In genomic region chr1:34268311-34269042, GRCh38 we compare ENCODE assay signal across 15 cellular contexts.
A peak's percentile ranks its signal among the peaks of the same experiment; 100 is the strongest.
DNase-seq lines count a peak whose midpoint lies in the region; ATAC-seq, FAIRE-seq and TF ChIP-seq lines count a peak whose summit lies in the region.
"Had no signal": no experiment of that assay in that cellular context is flagged by ENCODE, and none has a peak within 500 bp of the region (broad histone marks: within the 10 kb centered on the region; RNA-seq: fewer than 3 reads in every experiment).

No MANE protein-coding gene starts in this region.

- H3K4me3 ChIP-seq in AG10803 (ENCODE audit: low read length) (no peak overlapping the region), astrocyte (ENCODE audit: insufficient read depth, low read depth, low read length) (no peak overlapping the region), lung (no peak overlapping the region)
- H3K4me3 ChIP-seq: BLaER1 treated with 17β-estradiol and CSF1 and Interleukin-3, amounts not matched to agents 10 nM and 100 nM; GM23338 had no signal

- H3K4me3 Mint-ChIP-seq in astrocyte (ENCODE audit: unreplicated experiment), result no peak overlapping the region
- H3K4me3 Mint-ChIP-seq: GM23338 had no signal

- H3K4me2 ChIP-seq in astrocyte (ENCODE audit: low read length), result peak overlapping the region; percentile 34
- H3K4me2 ChIP-seq: GM23338 had no signal

- H3K27me3 Mint-ChIP-seq in astrocyte (ENCODE audit: low read depth, unreplicated experiment), result peaks cover 2% of the 10 kb centered on the region

- H3K79me2 ChIP-seq in astrocyte (ENCODE audit: insufficient read depth, low read length), result no peaks in the 10 kb centered on the region

- H3K9ac ChIP-seq in astrocyte (ENCODE audit: low read length), result no peak overlapping the region
- H3K9ac ChIP-seq: BLaER1 treated with 17β-estradiol and CSF1 and Interleukin-3, amounts not matched to agents 10 nM and 100 nM had no signal

- WGBS in lung, 2 donors, result 51 to 60% methylated on average over 6 of the region's 6 CpGs

- no peaks in the 10 kb centered on the region for H4K20me1 ChIP-seq in astrocyte (ENCODE audit: insufficient read depth, low read length)
- H4K20me1 ChIP-seq: BLaER1 treated with 17β-estradiol and CSF1 and Interleukin-3, amounts not matched to agents 10 nM and 100 nM had no signal

- no peak overlapping the region for H2AFZ ChIP-seq in astrocyte (ENCODE audit: low read depth, low read length)
- H2AFZ ChIP-seq: GM23338 had no signal

- H3K27me3 ChIP-seq in astrocyte (ENCODE audit: insufficient read depth, low read length), result no peaks in the 10 kb centered on the region
- no peaks in the 10 kb centered on the region for H3K27me3 ChIP-seq in lung (ENCODE audit: control insufficient read depth, insufficient read depth)
- H3K27me3 ChIP-seq: BLaER1 treated with 17β-estradiol and CSF1 and Interleukin-3, amounts not matched to agents 10 nM and 100 nM had no signal

- no peaks in the 10 kb centered on the region for H3K36me3 ChIP-seq in astrocyte (ENCODE audit: insufficient read depth, low read length)
- H3K36me3 ChIP-seq in lung (ENCODE audit: control insufficient read depth in 2 of 2, insufficient read depth in 2 of 2, low read length in 2 of 2), result no peaks in the 10 kb centered on the region
- H3K36me3 ChIP-seq: BLaER1 treated with 17β-estradiol and CSF1 and Interleukin-3, amounts not matched to agents 10 nM and 100 nM had no signal

- no peak for TF ChIP-seq CTCF in AG10803 (conservative IDR thresholded peaks at IDR 0.05; ENCODE audit: low read length)
- TF ChIP-seq CTCF in astrocyte (IDR thresholded peaks at IDR 0.05; ENCODE audit: insufficient read depth, low read depth, low read length), result no peak
- TF ChIP-seq CTCF in lung (IDR thresholded peaks at IDR 0.05; ENCODE audit: control extremely low read depth, extremely low read depth), result no peak

- FAIRE-seq in astrocyte (lab: Jason Lieb, UNC), result no peak

- H3K4me1 Mint-ChIP-seq in astrocyte (ENCODE audit: low read depth, unreplicated experiment), result peaks cover 11% of the 10 kb centered on the region
- H3K4me1 Mint-ChIP-seq: naive B cell had no signal

- no peak overlapping the region for H3K27ac Mint-ChIP-seq in astrocyte (ENCODE audit: unreplicated experiment)
- H3K27ac Mint-ChIP-seq: GM23338 had no signal

- no peaks in the 10 kb centered on the region for H3K36me3 Mint-ChIP-seq in astrocyte (ENCODE audit: low read depth, unreplicated experiment)
- H3K36me3 Mint-ChIP-seq: naive B cell had no signal

- H3K4me1 ChIP-seq in astrocyte (ENCODE audit: insufficient read depth, low read length), result peaks cover 26% of the 10 kb centered on the region
- no peaks in the 10 kb centered on the region for H3K4me1 ChIP-seq in lung (ENCODE audit: control insufficient read depth in 2 of 2, insufficient read depth in 2 of 2, low read length in 2 of 2)

- no peak for ATAC-seq in lung (ENCODE audit: insufficient read depth, low FRiP score)
- ATAC-seq: GM23338, left cardiac atrium, right cardiac atrium had no signal

- peak; percentile 88 for DNase-seq in AG10803 (ENCODE audit: low read depth)
- DNase-seq in LoVo (ENCODE audit: low spot score), result peak; percentile 51
- DNase-seq in astrocyte (ENCODE audit: low read depth), result peak; percentile 87
- peak; percentile 20 for DNase-seq in lung (ENCODE audit: low spot score)
- DNase-seq in HK-2 (ENCODE audit: unreplicated experiment), result no peak
- DNase-seq in hippocampal formation (lab: John Stamatoyannopoulos, UW), result no peak
- DNase-seq in HT-29 (ENCODE audit: low spot score), result no peak
- DNase-seq in stimulated activated CD4-positive, alpha-beta T cell treated with anti-CD3 and anti-CD28 coated beads, Interleukin-4, amount 100 ng/mL, for 1 hour, result no peak
- DNase-seq: activated T-cell treated with anti-CD3 and anti-CD28 coated beads, Interleukin-2, amount 50 U/mL, for 48 hours; left cardiac atrium; naive B cell; NCI-H2081; right cardiac atrium had no signal

- no peaks in the 10 kb centered on the region for H3K9me3 Mint-ChIP-seq in astrocyte (ENCODE audit: unreplicated experiment)
- H3K9me3 Mint-ChIP-seq: GM23338 had no signal

- H3K9me3 ChIP-seq in astrocyte (ENCODE audit: insufficient read depth, low read depth, low read length) (no peaks in the 10 kb centered on the region), lung (ENCODE audit: control insufficient read depth in 2 of 2, insufficient read depth in 1 of 2, low read length in 1 of 2) (peaks cover 0 to 2% of the 10 kb centered on the region in 2 donors)
- H3K9me3 ChIP-seq: BLaER1 treated with 17β-estradiol and CSF1 and Interleukin-3, amounts not matched to agents 10 nM and 100 nM had no signal

- no peak overlapping the region for H3K27ac ChIP-seq in astrocyte (ENCODE audit: low read depth, low read length)
- no peak overlapping the region for H3K27ac ChIP-seq in lung (ENCODE audit: low read depth in 1 of 2, low read length in 1 of 2)
- H3K27ac ChIP-seq: BLaER1 treated with 17β-estradiol and CSF1 and Interleukin-3, amounts not matched to agents 10 nM and 100 nM had no signal

Comparison
In these comparisons a context has a peak if more than half of its experiments do, and no peak if none do; other contexts are left out.
1. DNase-seq: peak in AG10803 (single experiment), LoVo (single experiment), astrocyte (single experiment) and lung (single experiment); none in HK-2 (single experiment), hippocampal formation (0 of 2), HT-29 (single experiment) and stimulated activated CD4-positive, alpha-beta T cell treated with anti-CD3 and anti-CD28 coated beads, Interleukin-4, amount 100 ng/mL, for 1 hour (single experiment).